Comparison of ENCODE assay signal across 8 cellular contexts in genomic region chr18:44744206-44745180, GRCh38.
A peak's percentile ranks its signal among the peaks of the same experiment; 100 is the strongest.
DNase-seq lines count a peak whose midpoint lies in the region; ATAC-seq and TF ChIP-seq lines count a peak whose summit lies in the region.

No MANE protein-coding gene starts in this region.

- no peak overlapping the region for H2AFZ ChIP-seq in neural cell (ENCODE audit: low read depth, low read length)

- H3K4me1 ChIP-seq in right atrium auricular region, result peaks cover 0 to 43% of the 10 kb centered on the region in 2 donors
- H3K4me1 ChIP-seq in esophagus muscularis mucosa, result peaks cover 37 to 83% (median 61%) of the 10 kb centered on the region in 4 donors
- H3K4me1 ChIP-seq in upper lobe of right lung, result peaks cover 7% of the 10 kb centered on the region

- peaks cover 59% of the 10 kb centered on the region for H3K27me3 Mint-ChIP-seq in stimulated activated naive CD8-positive, alpha-beta T cell treated with anti-CD3 and anti-CD28 coated beads, Interleukin-15, amount 100 ng/mL, for 72 hours

- peak overlapping the region; percentile 36 for H3K4me2 ChIP-seq in neural cell (ENCODE audit: low read length)

- H4K20me1 ChIP-seq in neural cell (ENCODE audit: insufficient read depth), result no peaks in the 10 kb centered on the region

- peak in 1 of 2 donors; percentile 22 for TF ChIP-seq CTCF in right atrium auricular region (IDR thresholded peaks at IDR 0.05)
- TF ChIP-seq CTCF in esophagus muscularis mucosa (IDR thresholded peaks at IDR 0.05), result no peak
- no peak for TF ChIP-seq CTCF in neural cell (IDR thresholded peaks at IDR 0.05; ENCODE audit: poor library complexity, severe bottlenecking)
- no peak for TF ChIP-seq CTCF in upper lobe of right lung (IDR thresholded peaks at IDR 0.05)

- no peak for DNase-seq in Right ventricle myocardium inferior (ENCODE audit: missing footprints)
- DNase-seq in right atrium auricular region (ENCODE audit: low spot score), result no peak
- no peak for DNase-seq in esophagus muscularis mucosa (ENCODE audit: extremely low spot score)
- DNase-seq in upper lobe of right lung, result no peak
- DNase-seq in stimulated activated naive CD8-positive, alpha-beta T cell treated with anti-CD3 and anti-CD28 coated beads, Interleukin-15, amount 100 ng/mL, for 72 hours, result no peak

- H3K27ac Mint-ChIP-seq in stimulated activated naive CD8-positive, alpha-beta T cell treated with anti-CD3 and anti-CD28 coated beads, Interleukin-15, amount 100 ng/mL, for 72 hours, result no peak overlapping the region

- peak overlapping the region; percentile 54 for H3K9ac ChIP-seq in neural cell (ENCODE audit: low read length)

- no peaks in the 10 kb centered on the region for H3K4me1 Mint-ChIP-seq in stimulated activated naive CD8-positive, alpha-beta T cell treated with anti-CD3 and anti-CD28 coated beads, Interleukin-15, amount 100 ng/mL, for 72 hours

- H3K4me3 ChIP-seq in right atrium auricular region, result no peak overlapping the region
- H3K4me3 ChIP-seq in esophagus muscularis mucosa, result no peak overlapping the region
- H3K4me3 ChIP-seq in neural cell (ENCODE audit: low read length), result peak overlapping the region; percentile 60
- H3K4me3 ChIP-seq in upper lobe of right lung, result no peak overlapping the region

- intact Hi-C loops in Right ventricle myocardium inferior (cut with DNase I), result no loop called here
- intact Hi-C loops in esophagus muscularis mucosa (cut with DNase I), result no loop called here
- intact Hi-C loops in upper lobe of right lung (cut with DNase I), result no loop called here

- H3K9me2 ChIP-seq in neural cell (ENCODE audit: insufficient read depth, low read length), result no peaks in the 10 kb centered on the region

- H3K9me3 Mint-ChIP-seq in stimulated activated naive CD8-positive, alpha-beta T cell treated with anti-CD3 and anti-CD28 coated beads, Interleukin-15, amount 100 ng/mL, for 72 hours, result no peaks in the 10 kb centered on the region

- WGBS in esophagus muscularis mucosa, result 93% methylated on average over 32 of the region's 51 CpGs

- H3K36me3 ChIP-seq in right atrium auricular region (no peaks in the 10 kb centered on the region), esophagus muscularis mucosa (no peaks in the 10 kb centered on the region), neural cell (ENCODE audit: insufficient read depth, low read length) (no peaks in the 10 kb centered on the region), upper lobe of right lung (no peaks in the 10 kb centered on the region)

- H3K27me3 ChIP-seq in right atrium auricular region, result no peaks in the 10 kb centered on the region
- H3K27me3 ChIP-seq in esophagus muscularis mucosa, result no peaks in the 10 kb centered on the region
- no peaks in the 10 kb centered on the region for H3K27me3 ChIP-seq in neural cell (ENCODE audit: insufficient read depth, low read depth, low read length)
- H3K27me3 ChIP-seq in upper lobe of right lung, result no peaks in the 10 kb centered on the region

- no peak overlapping the region for H3K4me3 Mint-ChIP-seq in stimulated activated naive CD8-positive, alpha-beta T cell treated with anti-CD3 and anti-CD28 coated beads, Interleukin-15, amount 100 ng/mL, for 72 hours

- no peaks in the 10 kb centered on the region for H3K9me3 ChIP-seq in right atrium auricular region
- H3K9me3 ChIP-seq in esophagus muscularis mucosa, result no peaks in the 10 kb centered on the region
- H3K9me3 ChIP-seq in neural cell (ENCODE audit: low read length), result no peaks in the 10 kb centered on the region
- no peaks in the 10 kb centered on the region for H3K9me3 ChIP-seq in upper lobe of right lung

- ATAC-seq in Right ventricle myocardium inferior (peak; percentile 58), upper lobe of right lung (peak; percentile 30), GM19455 (IDR thresholded peaks at IDR 0.05; ENCODE audit: unreplicated experiment) (no peak), HG02588 (IDR thresholded peaks at IDR 0.05; ENCODE audit: unreplicated experiment) (no peak)
- ATAC-seq in stimulated activated naive CD8-positive, alpha-beta T cell treated with anti-CD3 and anti-CD28 coated beads, Interleukin-15, amount 100 ng/mL, for 72 hours, result no peak

- peaks cover 79% of the 10 kb centered on the region for H3K79me2 ChIP-seq in neural cell (replicated peaks; ENCODE audit: insufficient read depth, low read length)

- H3K27ac ChIP-seq in right atrium auricular region, result no peak overlapping the region
- peak overlapping the region; percentile 72 to 79 (median 77) for H3K27ac ChIP-seq in esophagus muscularis mucosa (replicated peaks in 1 of 4)
- H3K27ac ChIP-seq in neural cell (ENCODE audit: low read length), result peak overlapping the region; percentile 33
- no peak overlapping the region for H3K27ac ChIP-seq in upper lobe of right lung

- peak; percentile 44 for TF ChIP-seq RAD21 in neural cell (conservative IDR thresholded peaks at IDR 0.05)

- H3F3A ChIP-seq in neural cell (ENCODE audit: insufficient read depth, low read length, poor library complexity, severe bottlenecking), result no peaks in the 10 kb centered on the region

- no peak for TF ChIP-seq POLR2A in esophagus muscularis mucosa (IDR thresholded peaks at IDR 0.05; ENCODE audit: low read depth)

- TF ChIP-seq EP300 in esophagus muscularis mucosa (IDR thresholded peaks at IDR 0.05), result no peak
- TF ChIP-seq EP300 in neural cell (conservative IDR thresholded peaks at IDR 0.05; ENCODE audit: poor library complexity, severe bottlenecking), result no peak

TF ChIP-seq in neural cell, 6 proteins besides CTCF, POLR2A, EP300 and RAD21:
- no peak for TF ChIP-seq EZH2 (IDR thresholded peaks at IDR 0.05; ENCODE audit: borderline replicate concordance, insufficient read depth, low read length, poor library complexity, severe bottlenecking)
- peak; percentile 38 for TF ChIP-seq POLR2AphosphoS5 (IDR thresholded peaks at IDR 0.05)
- peak; percentile 23 for TF ChIP-seq REST (IDR thresholded peaks at IDR 0.05; ENCODE audit: borderline replicate concordance)
- peak; percentile 43 for TF ChIP-seq SMC3 (conservative IDR thresholded peaks at IDR 0.05; ENCODE audit: poor library complexity)

Comparison
In these comparisons a context has a peak if more than half of its experiments do, and no peak if none do; other contexts are left out.
1. ATAC-seq: peak in Right ventricle myocardium inferior (single experiment) and upper lobe of right lung (single experiment); none in GM19455 (single experiment), HG02588 (single experiment) and stimulated activated naive CD8-positive, alpha-beta T cell treated with anti-CD3 and anti-CD28 coated beads, Interleukin-15, amount 100 ng/mL, for 72 hours (single experiment).
2. H3K27ac ChIP-seq: peak in esophagus muscularis mucosa (4 of 4) and neural cell (single experiment); none in right atrium auricular region (0 of 2) and upper lobe of right lung (single experiment).